ENCODE assay signal across 9 cellular contexts in the genomic region with DNA sequence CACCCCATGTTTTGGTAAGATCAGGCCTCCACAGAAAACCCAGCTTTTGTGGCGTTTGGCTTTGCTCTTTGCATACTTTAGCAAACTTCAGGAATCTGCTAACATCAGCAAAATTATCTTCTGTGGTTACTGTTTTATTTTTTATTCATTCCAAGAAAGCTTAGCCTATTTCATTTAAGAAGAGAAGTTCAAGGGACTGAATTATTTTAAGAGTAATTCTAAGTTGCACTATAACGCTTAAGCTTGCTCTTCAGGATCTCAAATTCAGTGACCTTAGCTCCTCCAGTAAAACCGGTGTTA. TPM values are rescaled to one million over a fixed set of nuclear protein-coding genes. Genes with fewer than 3 reads are reported as not detected.
A peak's percentile ranks its signal among the peaks of the same experiment; 100 is the strongest.
DNase-seq lines count a peak whose midpoint lies in the region; ATAC-seq, FAIRE-seq and TF ChIP-seq lines count a peak whose summit lies in the region.
"Had no signal": no experiment of that assay in that cellular context is flagged by ENCODE, and none has a peak within 500 bp of the region (broad histone marks: within the 10 kb centered on the region; RNA-seq: fewer than 3 reads in every experiment).

No MANE protein-coding gene starts in this region.

- no peaks in the 10 kb centered on the region for H4K20me1 ChIP-seq in GM12878 (ENCODE audit: control insufficient read depth, insufficient read depth)

- peak overlapping the region; percentile 76; the same call in 1 of the 2 replicates for H3K4me3 ChIP-seq in GM12878
- H3K4me3 ChIP-seq in kidney epithelial cell (ENCODE audit: low read depth, low read length) = peak overlapping the region; percentile 58
- peak overlapping the region; percentile 75 to 90 (median 83) for H3K4me3 ChIP-seq in subcutaneous abdominal adipose tissue (ENCODE audit: low read depth in 1 of 5, low read length in 5 of 5)

- 65% methylated on average over 3 of the region's 3 CpGs for WGBS in GM12878 (ENCODE audit: insufficient coverage, insufficient replicate concordance, low lambda C conversion rate, missing lambda C conversion rate)

- H3K36me3 Mint-ChIP-seq in T-helper 2 cell treated with Interferon-gamma antibody and Interleukin-4, amounts not matched to agents 5 μg/mL and 100 μg/mL, for 36 hours (ENCODE audit: low read depth) = no peaks in the 10 kb centered on the region

- SMC1A ChIA-PET in GM12878 (lab: Charles Lee; ENCODE audit: uncharacterized antibody, unreplicated experiment) = interaction anchor here (0.9 to 8.2 kb wide), 7 partner anchors 10 to 138 kb away, joined by 3 to 146 read pairs (median 6); no protein-coding TSS in a partner anchor

- no peak overlapping the region for H3K27ac ChIP-seq in GM12878 (ENCODE audit: control insufficient read depth, insufficient read depth)
- peak overlapping the region; percentile 91 for H3K27ac ChIP-seq in subcutaneous abdominal adipose tissue (ENCODE audit: low read depth, low read length)

- TF ChIP-seq CTCF in GM12878 (IDR thresholded peaks at IDR 0.05 in 2 of 3, conservative IDR thresholded peaks at IDR 0.05 in 1 of 3; ENCODE audit: control insufficient read depth in 2 of 3, extremely low read depth in 1 of 3, insufficient read depth in 1 of 3, low read depth in 3 of 3, low read length in 3 of 3) (no peak), kidney epithelial cell (IDR thresholded peaks at IDR 0.05; ENCODE audit: insufficient read depth, low read length, poor library complexity, severe bottlenecking) (no peak)

- CTCF ChIA-PET in GM12878 (lab: Yijun Ruan, JAX) = interaction anchor here (0.9 to 1.5 kb wide), 9 partner anchors 10 to 174 kb away, joined by 3 to 8 read pairs (median 4); no protein-coding TSS in a partner anchor

- in situ Hi-C loops in GM12878 (cut with MboI) = no loop called here

- H2AFZ ChIP-seq in GM12878 (ENCODE audit: control insufficient read depth, low read depth, low read length) = peak overlapping the region; percentile 86; the same call in 1 of the 2 replicates

- H3K27me3 ChIP-seq in GM12878 (replicated peaks in 1 of 2; ENCODE audit: control insufficient read depth in 2 of 2, insufficient read depth in 2 of 2, low read length in 1 of 2) (no peaks in the 10 kb centered on the region), kidney epithelial cell (ENCODE audit: control insufficient read depth, insufficient read depth, low read length) (no peaks in the 10 kb centered on the region), subcutaneous abdominal adipose tissue (ENCODE audit: control insufficient read depth in 5 of 5, insufficient read depth in 4 of 5, low read length in 5 of 5) (no peaks in the 10 kb centered on the region)

- no peak for TF ChIP-seq POLR2A in GM12878 (IDR thresholded peaks at IDR 0.05; ENCODE audit: low read depth, low read length)
- TF ChIP-seq POLR2A in GM12891 (IDR thresholded peaks at IDR 0.05; ENCODE audit: low read depth, low read length) = no peak

- no peak for TF ChIP-seq RAD21 in GM12878 (IDR thresholded peaks at IDR 0.05; ENCODE audit: insufficient read depth, low read depth, low read length)

- no peak for TF ChIP-seq EP300 in GM12878 (IDR thresholded peaks at IDR 0.05; ENCODE audit: borderline replicate concordance in 1 of 2, control insufficient read depth in 1 of 2, low read depth in 2 of 2, low read length in 2 of 2)

- H3K27ac Mint-ChIP-seq in T-helper 2 cell treated with Interferon-gamma antibody and Interleukin-4, amounts not matched to agents 5 μg/mL and 100 μg/mL, for 36 hours = peak overlapping the region; percentile 76

- H3K36me3 ChIP-seq in GM12878 (ENCODE audit: control insufficient read depth in 2 of 2, insufficient read depth in 2 of 2, low read length in 1 of 2) = no peaks in the 10 kb centered on the region
- no peaks in the 10 kb centered on the region for H3K36me3 ChIP-seq in kidney epithelial cell (ENCODE audit: control insufficient read depth, insufficient read depth, low read length)
- peaks cover 2 to 7% (median 4%) of the 10 kb centered on the region in 5 donors for H3K36me3 ChIP-seq in subcutaneous abdominal adipose tissue (ENCODE audit: control insufficient read depth in 5 of 5, insufficient read depth in 5 of 5, low read length in 5 of 5)

- peaks cover 20% of the 10 kb centered on the region for H3K27me3 Mint-ChIP-seq in T-helper 2 cell treated with Interferon-gamma antibody and Interleukin-4, amounts not matched to agents 5 μg/mL and 100 μg/mL, for 36 hours (ENCODE audit: low read depth)

- BruUV-seq in GM12878 (replicated peaks; lab: Mats Ljungman, UMichigan) = no TSS peak

- H3K9ac ChIP-seq in GM12878 (ENCODE audit: control insufficient read depth, insufficient read depth, low read length) = peak overlapping the region; percentile 69; the same call in 1 of the 2 replicates
- peak overlapping the region in 4 of 5 donors; percentile 83 to 92 (median 89) for H3K9ac ChIP-seq in subcutaneous abdominal adipose tissue (ENCODE audit: low read length in 5 of 5)

- H3K4me1 ChIP-seq in GM12878 (ENCODE audit: control insufficient read depth, insufficient read depth, low read length) = no peaks in the 10 kb centered on the region; the same call in 1 of the 2 replicates
- H3K4me1 ChIP-seq in subcutaneous abdominal adipose tissue (ENCODE audit: control insufficient read depth in 5 of 5, insufficient read depth in 5 of 5, low read length in 5 of 5) = peaks cover 3 to 22% (median 12%) of the 10 kb centered on the region in 5 donors

- H3K9me3 Mint-ChIP-seq in T-helper 2 cell treated with Interferon-gamma antibody and Interleukin-4, amounts not matched to agents 5 μg/mL and 100 μg/mL, for 36 hours = no peaks in the 10 kb centered on the region

- intact Hi-C loops in GM12878 (cut with micrococcal nuclease; ENCODE audit: unreplicated experiment) = no loop called here

- no peaks in the 10 kb centered on the region for H3K9me3 ChIP-seq in GM12878 (replicated peaks; ENCODE audit: control insufficient read depth, insufficient read depth, low read length)
- H3K9me3 ChIP-seq in subcutaneous abdominal adipose tissue (ENCODE audit: control insufficient read depth in 5 of 5, low read length in 5 of 5) = no peaks in the 10 kb centered on the region

- peaks cover 11% of the 10 kb centered on the region for H3K4me1 Mint-ChIP-seq in T-helper 2 cell treated with Interferon-gamma antibody and Interleukin-4, amounts not matched to agents 5 μg/mL and 100 μg/mL, for 36 hours (ENCODE audit: low read depth)

- RAD21 ChIA-PET in GM12878 (lab: Charles Lee; ENCODE audit: unreplicated experiment) = interaction anchor here (0.7 to 2.2 kb wide), 14 partner anchors 9 to 173 kb away, joined by 3 to 14 read pairs (median 4); no protein-coding TSS in a partner anchor

- no peak for ATAC-seq in GM12878

- no peaks in the 10 kb centered on the region for H3K79me2 ChIP-seq in GM12878 (ENCODE audit: control insufficient read depth, insufficient read depth, low read length)

- no peak for FAIRE-seq in GM12878 (lab: Jason Lieb, UNC)
- FAIRE-seq in GM12891 (lab: Jason Lieb, UNC) = no peak
- FAIRE-seq: A204.1 had no signal

- peak overlapping the region; percentile 21 for H3K4me2 ChIP-seq in GM12878 (ENCODE audit: control insufficient read depth, insufficient read depth)

- POLR2A ChIA-PET in GM12878 (lab: Charles Lee) = interaction anchor here (0.7 to 1.5 kb wide), 7 partner anchors 9 to 179 kb away, joined by 3 to 8 read pairs (median 3); partner anchors contain the start of gene HSPA8

- H3K4me3 Mint-ChIP-seq in T-helper 2 cell treated with Interferon-gamma antibody and Interleukin-4, amounts not matched to agents 5 μg/mL and 100 μg/mL, for 36 hours = peak overlapping the region; percentile 76

- no peak for DNase-seq in T-helper 2 cell treated with Interferon-gamma antibody and Interleukin-4, amounts not matched to agents 5 μg/mL and 100 μg/mL, for 36 hours (ENCODE audit: low spot score)
- DNase-seq in T-helper 2 cell (no peak), GM12878 (ENCODE audit: low read depth, low spot score) (no peak), kidney epithelial cell (ENCODE audit: low read depth) (no peak), COR-L47 (lab: John Stamatoyannopoulos, UW) (no peak), GM12891 (ENCODE audit: insufficient read length, low spot score) (no peak), NCI-H1436 treated with DMSO at 0.1 percent for 48 hours (lab: John Stamatoyannopoulos, UW) (no peak)

RNA-seq across cellular contexts. Expression of gene JHY, which starts 1.1 kb away (rescaled TPM):
- 30.2 and 30.7 TPM in 2 replicates for total RNA-seq in GM12878 (2013; cell fraction: nucleolus; rRNA removed)
- 4.7 and 5.6 TPM in 2 replicates for total RNA-seq in GM12878 (2014; rRNA removed)
- total RNA-seq in GM12878 (2014; rRNA removed; fragmentation: Illumina TruSeq; extraction: Trizol) = 5.5 and 5.8 TPM in 2 replicates
- 4.4 and 5.1 TPM in 2 replicates for total RNA-seq in GM12878 (2021)
- polyA plus RNA-seq in GM12878 (2011; ENCODE audit: low read depth) = 0.55 TPM
- polyA plus RNA-seq in GM12878 (2011; rRNA removed) = 7.1 and 9.1 TPM in 2 replicates
- polyA plus RNA-seq in GM12878 (2011; cell fraction: cytosol; rRNA removed) = 3.9 and 4.1 TPM in 2 replicates
- 4.0 and 4.7 TPM in 2 replicates for polyA plus RNA-seq in GM12878 (2011; cell fraction: nucleus; rRNA removed)
- polyA plus RNA-seq in GM12878 (2012) = 0.60 and 1.2 TPM in 2 replicates
- polyA plus RNA-seq in GM12878 (2014; fragmentation: Illumina TruSeq; extraction: Trizol) = 5.9 and 7.4 TPM in 2 replicates
- 1 to 10 TPM in 1 of 2 experiments, under 1 TPM in 1; 0.90 to 1.8 TPM for polyA plus RNA-seq in GM12878 (2014; fragmentation: Nextera tagmentation; extraction: Ambion mirVana)
- 3.7 and 4.6 TPM in 2 replicates for polyA plus RNA-seq in GM12878 (2014; rRNA removed)
- polyA plus RNA-seq in GM12878 (2016; fragmentation: Nextera tagmentation; extraction: Ambion mirVana) = 1 to 10 TPM; 5.4 to 7.1 TPM
- polyA minus RNA-seq in GM12878 (2011; rRNA and poly(A)+ RNA removed) = 4.5 and 6.7 TPM in 2 replicates
- 2.1 and 3.0 TPM in 2 replicates for polyA minus RNA-seq in GM12878 (2011; cell fraction: cytosol; rRNA and poly(A)+ RNA removed)
- 4.5 and 6.9 TPM in 2 replicates for polyA minus RNA-seq in GM12878 (2011; cell fraction: nucleus; rRNA and poly(A)+ RNA removed)
- 3.4 and 3.6 TPM in 2 replicates for total RNA-seq in kidney epithelial cell
- 2.4 TPM for polyA plus RNA-seq in GM12891 (2012; ENCODE audit: low read depth, missing spikeins)

RNA-seq across cellular contexts. Expression of gene CRTAM, which starts 45.3 kb away (rescaled TPM):
- total RNA-seq in GM12878 (2013; cell fraction: nucleolus; rRNA removed) = 9.3 and 11.0 TPM in 2 replicates
- total RNA-seq in GM12878 (2014; rRNA removed) = 2.1 and 2.7 TPM in 2 replicates
- total RNA-seq in GM12878 (2014; rRNA removed; fragmentation: Illumina TruSeq; extraction: Trizol) = 5.0 and 5.3 TPM in 2 replicates
- 1.4 and 1.5 TPM in 2 replicates for total RNA-seq in GM12878 (2021)
- not detected for polyA plus RNA-seq in GM12878 (2011; ENCODE audit: low read depth)
- polyA plus RNA-seq in GM12878 (2011; rRNA removed) = 35.6 and 51.2 TPM in 2 replicates
- 17.4 and 19.2 TPM in 2 replicates for polyA plus RNA-seq in GM12878 (2011; cell fraction: cytosol; rRNA removed)
- 4.5 and 6.6 TPM in 2 replicates for polyA plus RNA-seq in GM12878 (2011; cell fraction: nucleus; rRNA removed)
- 0.11 and 0.25 TPM in 2 replicates for polyA plus RNA-seq in GM12878 (2012)
- 6.4 and 7.4 TPM in 2 replicates for polyA plus RNA-seq in GM12878 (2014; fragmentation: Illumina TruSeq; extraction: Trizol)
- 1 to 10 TPM; 2.8 to 3.1 TPM for polyA plus RNA-seq in GM12878 (2014; fragmentation: Nextera tagmentation; extraction: Ambion mirVana)
- polyA plus RNA-seq in GM12878 (2014; rRNA removed) = 1.1 and 4.4 TPM in 2 replicates
- 1 to 10 TPM in 1 of 2 experiments, under 1 TPM in 1; 0.76 to 1.2 TPM for polyA plus RNA-seq in GM12878 (2016; fragmentation: Nextera tagmentation; extraction: Ambion mirVana)
- 23.8 and 29.8 TPM in 2 replicates for polyA minus RNA-seq in GM12878 (2011; rRNA and poly(A)+ RNA removed)
- polyA minus RNA-seq in GM12878 (2011; cell fraction: cytosol; rRNA and poly(A)+ RNA removed) = 9.9 and 11.3 TPM in 2 replicates
- polyA minus RNA-seq in GM12878 (2011; cell fraction: nucleus; rRNA and poly(A)+ RNA removed) = 3.6 and 4.2 TPM in 2 replicates
- 0.55 TPM in 1 of 2 replicates, not detected in the other for total RNA-seq in kidney epithelial cell
- polyA plus RNA-seq in GM12891 (2012; ENCODE audit: low read depth, missing spikeins) = 0.94 TPM
